In the genomic region with DNA sequence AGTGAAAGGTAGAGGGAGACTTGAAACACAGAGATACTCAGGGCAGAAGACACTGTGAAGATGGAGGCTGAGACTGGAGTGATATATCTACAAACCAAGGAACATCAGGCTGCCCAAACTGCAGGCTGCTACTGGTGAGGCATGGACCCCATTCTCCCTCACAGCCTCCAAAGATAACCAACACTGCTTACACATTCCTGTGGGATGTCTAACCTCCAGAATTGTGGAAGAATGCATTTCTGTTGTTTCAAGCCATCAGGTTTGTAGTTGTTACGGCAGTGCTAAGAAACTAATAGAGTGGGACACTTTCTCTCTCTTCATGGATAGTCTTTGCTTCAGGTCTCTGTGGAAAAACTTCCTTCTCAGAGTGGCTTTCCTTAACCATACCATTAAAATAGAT, we compare ENCODE assay signal across 26 cellular contexts.
DNase-seq lines count a peak whose midpoint lies in the region; ATAC-seq and TF ChIP-seq lines count a peak whose summit lies in the region.
"Had no signal": no experiment of that assay in that cellular context is flagged by ENCODE, and none has a peak within 500 bp of the region (broad histone marks: within the 10 kb centered on the region; RNA-seq: fewer than 3 reads in every experiment).

No MANE protein-coding gene starts in this region.

- TF ChIP-seq CTCF in GM13976 (IDR thresholded peaks at IDR 0.05; ENCODE audit: borderline replicate concordance, control extremely low read depth, extremely low read depth, insufficient read depth, missing control alignments) = no peak

- peak; percentile 11 for DNase-seq in AG08396 (ENCODE audit: low spot score)
- DNase-seq in HT1080 (ENCODE audit: low read depth) = peak; percentile 15
- DNase-seq in hepatic stellate cell (ENCODE audit: low spot score) = peak; percentile 0
- no peak for DNase-seq in GF-D8 (lab: John Stamatoyannopoulos, UW)
- no peak for DNase-seq in GM13976 (ENCODE audit: low spot score)
- DNase-seq in NCI-H128 (lab: John Stamatoyannopoulos, UW; ENCODE audit: unreplicated experiment) = no peak
- DNase-seq in cerebellum (ENCODE audit: low spot score) = no peak
- DNase-seq: activated CD4-positive, alpha-beta T cell treated with anti-CD3 and anti-CD28 coated beads for 1 hour; activated CD8-positive, alpha-beta T cell treated with anti-CD3 and anti-CD28 coated beads, Interleukin-2, amount 10 ng/mL, durations not matched to agents 7 days and 5 days; activated effector memory CD4-positive, alpha-beta T cell treated with anti-CD3 and anti-CD28 coated beads, Interleukin-2, amount 50 U/mL, for 16 hours; activated naive CD8-positive, alpha-beta T cell treated with anti-CD3 and anti-CD28 coated beads for 36 hours; BE2C; CD8-positive, alpha-beta memory T cell; DMS153; effector CD4-positive, alpha-beta T cell; lower lobe of right lung; NCI-H1092 treated with DMSO at 0.1 percent for 48 hours; NCI-H1930; NCI-H2227 treated with DMSO at 0.1 percent for 48 hours; NCI-H69; ovary; stimulated activated naive CD8-positive, alpha-beta T cell treated with anti-CD3 and anti-CD28 coated beads, Interleukin-15, amount 100 ng/mL, for 72 hours; T-helper 17 cell; thyroid gland had no signal

- peak; percentile 42; the same call in 2 of the 3 replicates for ATAC-seq in SK-N-SH treated with all-trans-retinoic acid at 6 μM for 48 hours
- ATAC-seq: A549; activated CD8-positive, alpha-beta T cell treated with anti-CD3 and anti-CD28 coated beads, Interleukin-2, amount 10 ng/mL, durations not matched to agents 7 days and 5 days; lower lobe of right lung; stimulated activated naive CD8-positive, alpha-beta T cell treated with anti-CD3 and anti-CD28 coated beads, Interleukin-15, amount 100 ng/mL, for 72 hours; T-helper 17 cell had no signal

- in situ Hi-C loops in GM13976 (cut with MboI; ENCODE audit: low sequenced_read_pairs, unreplicated experiment) = no loop called here

TF ChIP-seq in SK-N-SH treated with all-trans-retinoic acid at 6 μM for 48 hours, 23 proteins besides CTCF, POLR2A, EP300 and RAD21:
- TF ChIP-seq ARNTL (CRISPR knock-in tag; IDR thresholded peaks at IDR 0.05; ENCODE audit: borderline replicate concordance, low read depth) (no peak), BACH2 (CRISPR knock-in tag; IDR thresholded peaks at IDR 0.05; ENCODE audit: borderline replicate concordance) (no peak), ZC3H10 (CRISPR knock-in tag; IDR thresholded peaks at IDR 0.05) (no peak), PPARA (CRISPR knock-in tag; IDR thresholded peaks at IDR 0.05; ENCODE audit: borderline replicate concordance) (no peak), ZFP3 (CRISPR knock-in tag; IDR thresholded peaks at IDR 0.05) (no peak), ZNF565 (CRISPR knock-in tag; conservative IDR thresholded peaks at IDR 0.05; ENCODE audit: low read depth) (no peak), ISL1 (CRISPR knock-in tag; IDR thresholded peaks at IDR 0.05) (no peak), CSDC2 (CRISPR knock-in tag; IDR thresholded peaks at IDR 0.05) (no peak), ZFP30 (CRISPR knock-in tag; IDR thresholded peaks at IDR 0.05) (no peak), TCF4 (CRISPR knock-in tag; IDR thresholded peaks at IDR 0.05; ENCODE audit: borderline replicate concordance) (no peak), GLIS3 (CRISPR knock-in tag; IDR thresholded peaks at IDR 0.05) (no peak)
- TF ChIP-seq, protein P1, sequence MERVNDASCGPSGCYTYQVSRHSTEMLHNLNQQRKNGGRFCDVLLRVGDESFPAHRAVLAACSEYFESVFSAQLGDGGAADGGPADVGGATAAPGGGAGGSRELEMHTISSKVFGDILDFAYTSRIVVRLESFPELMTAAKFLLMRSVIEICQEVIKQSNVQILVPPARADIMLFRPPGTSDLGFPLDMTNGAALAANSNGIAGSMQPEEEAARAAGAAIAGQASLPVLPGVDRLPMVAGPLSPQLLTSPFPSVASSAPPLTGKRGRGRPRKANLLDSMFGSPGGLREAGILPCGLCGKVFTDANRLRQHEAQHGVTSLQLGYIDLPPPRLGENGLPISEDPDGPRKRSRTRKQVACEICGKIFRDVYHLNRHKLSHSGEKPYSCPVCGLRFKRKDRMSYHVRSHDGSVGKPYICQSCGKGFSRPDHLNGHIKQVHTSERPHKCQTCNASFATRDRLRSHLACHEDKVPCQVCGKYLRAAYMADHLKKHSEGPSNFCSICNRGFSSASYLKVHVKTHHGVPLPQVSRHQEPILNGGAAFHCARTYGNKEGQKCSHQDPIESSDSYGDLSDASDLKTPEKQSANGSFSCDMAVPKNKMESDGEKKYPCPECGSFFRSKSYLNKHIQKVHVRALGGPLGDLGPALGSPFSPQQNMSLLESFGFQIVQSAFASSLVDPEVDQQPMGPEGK (CRISPR knock-in tag; IDR thresholded peaks at IDR 0.05; ENCODE audit: borderline replicate concordance) = no peak
- TF ChIP-seq, protein P2, sequence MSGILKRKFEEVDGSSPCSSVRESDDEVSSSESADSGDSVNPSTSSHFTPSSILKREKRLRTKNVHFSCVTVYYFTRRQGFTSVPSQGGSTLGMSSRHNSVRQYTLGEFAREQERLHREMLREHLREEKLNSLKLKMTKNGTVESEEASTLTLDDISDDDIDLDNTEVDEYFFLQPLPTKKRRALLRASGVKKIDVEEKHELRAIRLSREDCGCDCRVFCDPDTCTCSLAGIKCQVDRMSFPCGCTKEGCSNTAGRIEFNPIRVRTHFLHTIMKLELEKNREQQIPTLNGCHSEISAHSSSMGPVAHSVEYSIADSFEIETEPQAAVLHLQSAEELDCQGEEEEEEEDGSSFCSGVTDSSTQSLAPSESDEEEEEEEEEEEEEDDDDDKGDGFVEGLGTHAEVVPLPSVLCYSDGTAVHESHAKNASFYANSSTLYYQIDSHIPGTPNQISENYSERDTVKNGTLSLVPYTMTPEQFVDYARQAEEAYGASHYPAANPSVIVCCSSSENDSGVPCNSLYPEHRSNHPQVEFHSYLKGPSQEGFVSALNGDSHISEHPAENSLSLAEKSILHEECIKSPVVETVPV (CRISPR knock-in tag; IDR thresholded peaks at IDR 0.05) = no peak

Comparison
In these comparisons a context has a peak if more than half of its experiments do, and no peak if none do; other contexts are left out.
1. DNase-seq: peak in AG08396 (single experiment), HT1080 (single experiment) and hepatic stellate cell (single experiment); none in GF-D8 (single experiment), GM13976 (single experiment), NCI-H128 (single experiment) and cerebellum (single experiment).